In the genomic region with DNA sequence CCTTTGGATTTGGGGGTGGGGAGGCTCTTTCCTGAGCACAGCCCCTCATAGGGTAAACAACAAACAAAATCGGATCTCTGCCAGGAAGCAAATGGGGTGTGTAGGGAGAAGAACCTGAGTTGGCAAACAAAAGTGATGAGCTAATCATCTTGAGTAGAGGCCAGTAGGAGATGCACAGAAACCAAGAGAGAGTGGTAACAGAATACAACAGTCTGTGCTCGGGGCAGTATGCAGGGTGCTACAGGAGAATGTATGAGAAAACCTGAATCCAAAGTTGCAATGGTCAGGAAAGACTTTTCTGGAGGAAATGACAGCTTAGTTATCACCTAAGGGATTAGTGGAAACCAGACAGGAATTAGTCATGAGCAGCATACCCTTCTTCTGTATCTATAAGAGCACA, we compare ENCODE assay signal across 15 cellular contexts.
DNase-seq lines count a peak whose midpoint lies in the region; ATAC-seq and TF ChIP-seq lines count a peak whose summit lies in the region.
"Had no signal": no experiment of that assay in that cellular context is flagged by ENCODE, and none has a peak within 500 bp of the region (broad histone marks: within the 10 kb centered on the region; RNA-seq: fewer than 3 reads in every experiment).

No MANE protein-coding gene starts in this region.

- ATAC-seq in GM23338 (no peak), foreskin keratinocyte (peak; percentile 83), HG02763 (IDR thresholded peaks at IDR 0.05; ENCODE audit: unreplicated experiment) (no peak)
- ATAC-seq: effector memory CD8-positive, alpha-beta T cell; naive thymus-derived CD8-positive, alpha-beta T cell had no signal

- H3K4me3 Mint-ChIP-seq in GM23338, result no peak overlapping the region
- H3K4me3 Mint-ChIP-seq in mesothelial cell of epicardium, result no peak overlapping the region
- H3K4me3 Mint-ChIP-seq: activated CD4-positive, alpha-beta T cell treated with anti-CD3 and anti-CD28 coated beads, Interleukin-2, amount 10 ng/mL, durations not matched to agents 7 days and 5 days; effector memory CD8-positive, alpha-beta T cell; naive thymus-derived CD8-positive, alpha-beta T cell had no signal

- H3F3A ChIP-seq in GM23338 (replicated peaks; ENCODE audit: low read depth), result no peaks in the 10 kb centered on the region

- H3K4me2 ChIP-seq in GM23338, result no peak overlapping the region

- no peak overlapping the region for H3K27ac ChIP-seq in A673 (ENCODE audit: low read depth, low read length, poor library complexity, severe bottlenecking)
- no peak overlapping the region for H3K27ac ChIP-seq in GM23338 (ENCODE audit: low read depth)
- no peak overlapping the region for H3K27ac ChIP-seq in foreskin keratinocyte
- H3K27ac ChIP-seq in sigmoid colon, result no peak overlapping the region
- H3K27ac ChIP-seq: vagina had no signal

- H3K36me3 ChIP-seq in A673 (ENCODE audit: insufficient read depth, low read length, poor library complexity, severe bottlenecking) (no peaks in the 10 kb centered on the region), GM23338 (ENCODE audit: insufficient read depth) (no peaks in the 10 kb centered on the region), sigmoid colon (no peaks in the 10 kb centered on the region)
- H3K36me3 ChIP-seq: vagina had no signal

- no peak for TF ChIP-seq CTCF in A673 (conservative IDR thresholded peaks at IDR 0.05; ENCODE audit: low read depth, low read length)
- no peak for TF ChIP-seq CTCF in GM23338 (conservative IDR thresholded peaks at IDR 0.05; ENCODE audit: low read depth in 2 of 2)
- peak; percentile 28 for TF ChIP-seq CTCF in foreskin keratinocyte (conservative IDR thresholded peaks at IDR 0.05)
- no peak for TF ChIP-seq CTCF in sigmoid colon (IDR thresholded peaks at IDR 0.05)
- no peak for TF ChIP-seq CTCF in mesothelial cell of epicardium (IDR thresholded peaks at IDR 0.05; ENCODE audit: unreplicated experiment)

- DNase-seq in A673 (ENCODE audit: low spot score), result peak; percentile 14
- DNase-seq in GM23338 (ENCODE audit: low spot score), result no peak
- peak; percentile 92 for DNase-seq in NCI-H446 treated with DMSO at 0.1 percent for 48 hours (lab: John Stamatoyannopoulos, UW)
- peak; percentile 45 to 62 for DNase-seq in foreskin keratinocyte
- no peak for DNase-seq in sigmoid colon
- no peak for DNase-seq in mesothelial cell of epicardium (ENCODE audit: low spot score in 2 of 2, unreplicated experiment in 2 of 2)
- DNase-seq in NOMO-1 (lab: John Stamatoyannopoulos, UW; ENCODE audit: unreplicated experiment in 2 of 2), result no peak
- DNase-seq: activated CD4-positive, alpha-beta T cell treated with anti-CD3 and anti-CD28 coated beads, Interleukin-2, amount 10 ng/mL, durations not matched to agents 7 days and 5 days; activated T-cell treated with anti-CD3 and anti-CD28 coated beads, Interleukin-2, amount 50 U/mL, for 1 hour; AML-193; central memory CD4-positive, alpha-beta T cell; effector memory CD8-positive, alpha-beta T cell; naive thymus-derived CD8-positive, alpha-beta T cell had no signal

- intact Hi-C loops in A673 (cut with micrococcal nuclease; ENCODE audit: unreplicated experiment) (no loop called here), sigmoid colon (cut with DNase I) (no loop called here)

- BruUV-seq in A673 (replicated peaks; lab: Mats Ljungman, UMichigan), result no TSS peak

- no peaks in the 10 kb centered on the region for H3K27me3 Mint-ChIP-seq in GM23338 (ENCODE audit: insufficient read depth, low read depth, poor library complexity)
- H3K27me3 Mint-ChIP-seq in mesothelial cell of epicardium (ENCODE audit: low read depth), result no peaks in the 10 kb centered on the region
- H3K27me3 Mint-ChIP-seq: activated CD4-positive, alpha-beta T cell treated with anti-CD3 and anti-CD28 coated beads, Interleukin-2, amount 10 ng/mL, durations not matched to agents 7 days and 5 days; effector memory CD8-positive, alpha-beta T cell; naive thymus-derived CD8-positive, alpha-beta T cell had no signal

- H3K4me3 ChIP-seq in A673 (ENCODE audit: low read depth, low read length, poor library complexity, severe bottlenecking), result no peak overlapping the region
- no peak overlapping the region for H3K4me3 ChIP-seq in GM23338
- H3K4me3 ChIP-seq in sigmoid colon, result no peak overlapping the region
- H3K4me3 ChIP-seq: vagina had no signal

- H3K27me3 ChIP-seq in A673 (replicated peaks; ENCODE audit: insufficient read depth, low read depth, low read length, poor library complexity), result no peaks in the 10 kb centered on the region
- H3K27me3 ChIP-seq in GM23338 (ENCODE audit: insufficient read depth), result no peaks in the 10 kb centered on the region
- H3K27me3 ChIP-seq in foreskin keratinocyte, result no peaks in the 10 kb centered on the region
- H3K27me3 ChIP-seq in sigmoid colon, result no peaks in the 10 kb centered on the region
- H3K27me3 ChIP-seq: vagina had no signal

- POLR2A ChIA-PET in A673 (lab: Charles Lee; ENCODE audit: low non-redundant PET), result no interaction called here

- CTCF ChIA-PET in A673 (lab: Charles Lee), result no interaction called here

- TF ChIP-seq EP300 in sigmoid colon (IDR thresholded peaks at IDR 0.05), result no peak

- no peaks in the 10 kb centered on the region for H3K9me3 ChIP-seq in A673 (ENCODE audit: low read depth, low read length, poor library complexity, severe bottlenecking)
- no peaks in the 10 kb centered on the region for H3K9me3 ChIP-seq in sigmoid colon
- H3K9me3 ChIP-seq: vagina had no signal

- H3K27ac Mint-ChIP-seq in GM23338 (peak overlapping the region; percentile 12; the same call in 1 of the 2 replicates), mesothelial cell of epicardium (no peak overlapping the region)
- H3K27ac Mint-ChIP-seq: activated CD4-positive, alpha-beta T cell treated with anti-CD3 and anti-CD28 coated beads, Interleukin-2, amount 10 ng/mL, durations not matched to agents 7 days and 5 days had no signal

- H3K4me1 ChIP-seq in A673 (ENCODE audit: insufficient read depth, low read length, poor library complexity, severe bottlenecking), result peaks cover 58% of the 10 kb centered on the region
- peaks cover 4% of the 10 kb centered on the region; the same call in 1 of the 2 replicates for H3K4me1 ChIP-seq in GM23338 (ENCODE audit: insufficient read depth)
- H3K4me1 ChIP-seq in foreskin keratinocyte, result peaks cover 14% of the 10 kb centered on the region
- H3K4me1 ChIP-seq in sigmoid colon, result peaks cover 0 to 4% (median 0%) of the 10 kb centered on the region in 4 donors

- H3K9me3 Mint-ChIP-seq in GM23338, result no peaks in the 10 kb centered on the region
- no peaks in the 10 kb centered on the region for H3K9me3 Mint-ChIP-seq in mesothelial cell of epicardium
- H3K9me3 Mint-ChIP-seq: activated CD4-positive, alpha-beta T cell treated with anti-CD3 and anti-CD28 coated beads, Interleukin-2, amount 10 ng/mL, durations not matched to agents 7 days and 5 days; effector memory CD8-positive, alpha-beta T cell; naive thymus-derived CD8-positive, alpha-beta T cell had no signal

- WGBS in sigmoid colon, 2 donors, result 60 to 84% methylated on average over 2 of the region's 2 CpGs

- TF ChIP-seq POLR2A in sigmoid colon (IDR thresholded peaks at IDR 0.05), result no peak

- H2AFZ ChIP-seq in GM23338, result no peak overlapping the region

- H3K79me2 ChIP-seq in GM23338 (replicated peaks; ENCODE audit: insufficient read depth), result 0 out of 2 replicates have a peak, but pooled peaks cover 2% of the 10 kb centered on the region

- H4K20me1 ChIP-seq in GM23338 (replicated peaks; ENCODE audit: insufficient read depth), result no peaks in the 10 kb centered on the region

- H3K9me2 ChIP-seq in GM23338 (ENCODE audit: insufficient read depth), result no peaks in the 10 kb centered on the region

- H3K36me3 Mint-ChIP-seq in GM23338 (ENCODE audit: low read depth) (no peaks in the 10 kb centered on the region), mesothelial cell of epicardium (no peaks in the 10 kb centered on the region)

- peaks cover 21% of the 10 kb centered on the region for H3K4me1 Mint-ChIP-seq in GM23338
- peaks cover 25% of the 10 kb centered on the region for H3K4me1 Mint-ChIP-seq in mesothelial cell of epicardium

TF ChIP-seq in GM23338, 12 proteins besides CTCF, POLR2A, EP300 and RAD21 (continues in another document):
- no peak for TF ChIP-seq EZH2phosphoT487 (IDR thresholded peaks at IDR 0.05; ENCODE audit: unreplicated experiment)
- TF ChIP-seq JUNB (IDR thresholded peaks at IDR 0.05; ENCODE audit: unreplicated experiment), result no peak

Comparison
In these comparisons a context has a peak if more than half of its experiments do, and no peak if none do; other contexts are left out.
1. DNase-seq: peak in A673 (single experiment), NCI-H446 treated with DMSO at 0.1 percent for 48 hours (single experiment) and foreskin keratinocyte (2 of 2); none in GM23338 (single experiment), sigmoid colon (single experiment), mesothelial cell of epicardium (0 of 2) and NOMO-1 (0 of 2).